ENCODE assay signal across 21 cellular contexts in the genomic region with DNA sequence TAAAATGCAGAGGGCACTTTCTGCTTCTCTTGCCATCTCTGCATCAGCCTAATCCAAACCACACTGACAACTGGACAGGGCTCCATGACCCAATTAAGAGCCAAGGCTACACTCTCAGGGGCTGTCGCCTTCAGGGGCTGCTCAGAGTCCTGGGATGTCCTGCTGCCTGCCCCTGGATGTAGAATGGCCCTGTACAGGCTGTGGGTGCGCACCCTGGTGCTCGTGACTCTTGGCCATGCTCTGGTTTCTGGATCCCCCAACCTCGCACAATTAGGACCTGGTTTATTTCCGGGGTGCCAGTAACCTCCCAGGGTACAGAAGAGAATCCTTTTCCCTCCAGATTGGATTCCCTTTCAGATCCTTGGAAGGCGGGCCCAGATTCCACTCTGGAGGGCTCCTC. TPM values are rescaled to one million over a fixed set of nuclear protein-coding genes. Genes with fewer than 3 reads are reported as not detected.
"Had no signal": no experiment of that assay in that cellular context is flagged by ENCODE, and none has a peak within 500 bp of the region (broad histone marks: within the 10 kb centered on the region; RNA-seq: fewer than 3 reads in every experiment).

No MANE protein-coding gene starts in this region.

- H3K9me3 Mint-ChIP-seq: activated T-cell treated with anti-CD3 and anti-CD28 coated beads, Interleukin-2, amount 50 U/mL, for 72 hours; neural crest cell; stimulated activated naive B cell treated with anti-CD40 and anti-IgM and Interleukin-4, amounts not matched to agents 10 μg/mL and 1 μg/mL and 100 μg/mL, for 72 hours had no signal

- H3K36me3 ChIP-seq: right lobe of liver had no signal

- H3K9me3 ChIP-seq: ascending aorta, left lung, pancreas, right lobe of liver, thyroid gland had no signal

- H3K27me3 ChIP-seq: ascending aorta, left lung, pancreas, right lobe of liver, thyroid gland had no signal

- H3K27ac ChIP-seq: ascending aorta, left lung, pancreas, right lobe of liver had no signal

- H3K27ac Mint-ChIP-seq: activated T-cell treated with anti-CD3 and anti-CD28 coated beads, Interleukin-2, amount 50 U/mL, for 72 hours; stimulated activated naive B cell treated with anti-CD40 and anti-IgM and Interleukin-4, amounts not matched to agents 10 μg/mL and 1 μg/mL and 100 μg/mL, for 72 hours had no signal

- ATAC-seq: activated T-cell treated with anti-CD3 and anti-CD28 coated beads, Interleukin-2, amount 50 U/mL, for 72 hours; left lung; pancreas; right lobe of liver; stimulated activated naive B cell treated with anti-CD40 and anti-IgM and Interleukin-4, amounts not matched to agents 10 μg/mL and 1 μg/mL and 100 μg/mL, for 72 hours had no signal

- DNase-seq: activated CD4-positive, alpha-beta T cell treated with anti-CD3 and anti-CD28 coated beads for 1 hour; activated effector memory CD4-positive, alpha-beta T cell treated with anti-CD3 and anti-CD28 coated beads, Interleukin-2, amount 50 U/mL, for 16 hours; activated naive CD4-positive, alpha-beta T cell treated with anti-CD3 and anti-CD28 coated beads, Interleukin-2, amount 50 U/mL, for 16 hours; activated T-cell treated with anti-CD3 and anti-CD28 coated beads, Interleukin-2, amount 50 U/mL, for 72 hours; cerebellar nuclear complex; right lobe of liver; stimulated activated CD4-positive, alpha-beta T cell treated with anti-CD3 and anti-CD28 coated beads, Interleukin-4, amount 100 ng/mL, for 4 hours; stimulated activated naive B cell treated with anti-CD40 and anti-IgM and Interleukin-4, amounts not matched to agents 10 μg/mL and 1 μg/mL and 100 μg/mL, for 72 hours; T1000; thyroid gland had no signal

- H3K4me3 Mint-ChIP-seq: activated T-cell treated with anti-CD3 and anti-CD28 coated beads, Interleukin-2, amount 50 U/mL, for 72 hours; neural crest cell; stimulated activated naive B cell treated with anti-CD40 and anti-IgM and Interleukin-4, amounts not matched to agents 10 μg/mL and 1 μg/mL and 100 μg/mL, for 72 hours had no signal

- H3K4me1 ChIP-seq: ascending aorta, left lung, right lobe of liver had no signal

- H3K4me3 ChIP-seq: ascending aorta, left lung, pancreas, right lobe of liver, thyroid gland had no signal

- H3K27me3 Mint-ChIP-seq: stimulated activated naive B cell treated with anti-CD40 and anti-IgM and Interleukin-4, amounts not matched to agents 10 μg/mL and 1 μg/mL and 100 μg/mL, for 72 hours had no signal

- FAIRE-seq: frontal cortex, pancreas had no signal

RNA-seq across cellular contexts. Expression of a gene that starts 52.2 kb away (rescaled TPM):
- total RNA-seq: activated CD8-positive, alpha-beta memory T cell treated with anti-CD3 and anti-CD28 coated beads for 36 hours; activated T-cell treated with anti-CD3 and anti-CD28 coated beads, Interleukin-2, amount 50 U/mL, for 72 hours; ascending aorta; dermis microvascular lymphatic vessel endothelial cell; epithelial cell of proximal tubule; frontal cortex; lung microvascular endothelial cell; pancreas; T-helper 1 cell treated with Interleukin-12 subunit alpha and Interleukin-12 subunit beta and Interleukin-4 antibody, amounts not matched to agents 30 ng/mL and 1 ng/mL, for 36 hours; thyroid gland had no signal
- polyA plus RNA-seq: keratinocyte had no signal
